11 cellular contexts compared by ENCODE assay signal in genomic region chrX:149626829-149627228, GRCh38. TPM values are rescaled to one million over a fixed set of nuclear protein-coding genes. Genes with fewer than 3 reads are reported as not detected.
"Had no signal": no experiment of that assay in that cellular context is flagged by ENCODE, and none has a peak within 500 bp of the region (broad histone marks: within the 10 kb centered on the region; RNA-seq: fewer than 3 reads in every experiment).

No MANE protein-coding gene starts in this region.

RNA-seq across cellular contexts. Expression of gene HSFX2, which starts 31.7 kb away (rescaled TPM):
- total RNA-seq: activated CD4-positive, alpha-beta T cell treated with anti-CD3 and anti-CD28 coated beads for 36 hours; activated CD8-positive, alpha-beta T cell treated with anti-CD3 and anti-CD28 coated beads, Interleukin-2, amount 10 ng/mL, durations not matched to agents 7 days and 5 days; LHCN-M2; PC-3; SJSA1; WTC11 had no signal

RNA-seq across cellular contexts. Expression of gene MAGEA9B, which starts 39.6 kb away (rescaled TPM):
- total RNA-seq: activated CD4-positive, alpha-beta T cell treated with anti-CD3 and anti-CD28 coated beads for 36 hours; activated CD4-positive, alpha-beta T cell treated with anti-CD3 and anti-CD28 coated beads, Interleukin-2, amount 10 ng/mL, durations not matched to agents 7 days and 5 days; activated CD8-positive, alpha-beta T cell treated with anti-CD3 and anti-CD28 coated beads, Interleukin-2, amount 10 ng/mL, durations not matched to agents 7 days and 5 days; activated naive CD8-positive, alpha-beta T cell treated with anti-CD3 and anti-CD28 coated beads, Interleukin-2, amount 10 ng/mL, durations not matched to agents 7 days and 5 days; activated T-helper 2 cell treated with anti-CD3 and anti-CD28 coated beads, Interferon-gamma antibody, Interleukin-2, Interleukin-4, amounts not matched to agents 10 μg/mL and 5 μg/mL and 100 μg/mL, durations not matched to agents 14 hours and 24 hours and 36 hours; LHCN-M2; PC-3; Peyer's patch; SJSA1 had no signal
- polyA plus RNA-seq: adipose tissue had no signal
